1 cellular context compared by ENCODE assay signal in the genomic region with DNA sequence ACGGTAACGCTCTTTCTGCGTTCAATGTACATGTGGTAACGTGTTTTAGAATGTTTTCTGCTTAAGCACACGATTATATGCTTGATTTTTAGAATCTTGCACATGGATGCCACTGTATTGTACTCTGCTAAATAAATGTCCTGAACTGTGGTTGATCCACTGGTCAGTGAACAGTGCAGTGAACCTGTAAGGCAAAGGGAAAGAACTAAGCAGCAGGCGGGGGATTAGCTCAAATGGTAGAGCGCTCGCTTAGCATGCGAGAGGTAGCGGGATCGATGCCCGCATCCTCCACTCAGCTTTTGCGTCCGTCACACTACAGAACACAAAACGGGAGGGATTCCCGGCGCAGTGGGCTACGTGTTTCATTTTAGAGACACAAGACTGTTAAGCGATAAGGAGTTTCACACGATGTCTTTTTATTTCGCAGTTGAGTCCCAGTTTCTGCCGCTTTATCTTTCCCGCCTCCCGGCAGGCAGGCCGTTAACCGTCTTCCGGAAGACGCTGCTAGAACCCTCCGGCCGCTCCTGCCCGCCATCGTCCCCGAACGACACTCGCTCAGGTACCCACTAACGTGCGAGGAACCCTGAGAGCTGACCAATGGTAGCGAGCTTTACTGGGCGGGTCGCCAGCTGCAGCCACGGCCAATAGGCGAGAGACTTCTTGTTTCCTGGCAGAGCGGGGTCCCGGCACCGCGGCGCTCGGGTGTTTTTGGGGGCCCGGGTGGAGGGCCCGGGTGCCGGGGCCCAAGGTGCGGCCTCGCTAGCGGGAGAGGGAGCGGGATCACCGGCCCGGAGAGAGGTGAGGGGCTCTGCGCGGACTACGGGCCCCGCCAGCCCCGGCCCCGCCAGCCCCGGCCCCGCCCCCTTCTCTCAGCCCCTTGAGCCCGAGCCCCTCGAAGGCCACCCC.
TF ChIP-seq lines count a peak whose summit lies in the region.

A gene with protein sequence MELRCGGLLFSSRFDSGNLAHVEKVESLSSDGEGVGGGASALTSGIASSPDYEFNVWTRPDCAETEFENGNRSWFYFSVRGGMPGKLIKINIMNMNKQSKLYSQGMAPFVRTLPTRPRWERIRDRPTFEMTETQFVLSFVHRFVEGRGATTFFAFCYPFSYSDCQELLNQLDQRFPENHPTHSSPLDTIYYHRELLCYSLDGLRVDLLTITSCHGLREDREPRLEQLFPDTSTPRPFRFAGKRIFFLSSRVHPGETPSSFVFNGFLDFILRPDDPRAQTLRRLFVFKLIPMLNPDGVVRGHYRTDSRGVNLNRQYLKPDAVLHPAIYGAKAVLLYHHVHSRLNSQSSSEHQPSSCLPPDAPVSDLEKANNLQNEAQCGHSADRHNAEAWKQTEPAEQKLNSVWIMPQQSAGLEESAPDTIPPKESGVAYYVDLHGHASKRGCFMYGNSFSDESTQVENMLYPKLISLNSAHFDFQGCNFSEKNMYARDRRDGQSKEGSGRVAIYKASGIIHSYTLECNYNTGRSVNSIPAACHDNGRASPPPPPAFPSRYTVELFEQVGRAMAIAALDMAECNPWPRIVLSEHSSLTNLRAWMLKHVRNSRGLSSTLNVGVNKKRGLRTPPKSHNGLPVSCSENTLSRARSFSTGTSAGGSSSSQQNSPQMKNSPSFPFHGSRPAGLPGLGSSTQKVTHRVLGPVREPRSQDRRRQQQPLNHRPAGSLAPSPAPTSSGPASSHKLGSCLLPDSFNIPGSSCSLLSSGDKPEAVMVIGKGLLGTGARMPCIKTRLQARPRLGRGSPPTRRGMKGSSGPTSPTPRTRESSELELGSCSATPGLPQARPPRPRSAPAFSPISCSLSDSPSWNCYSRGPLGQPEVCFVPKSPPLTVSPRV (plus strand): TSS at position 673 of the 906 bp plus-strand sequence. CDS start 1,291 bp downstream, outside the sequence.

TF ChIP-seq in HepG2, 621 proteins besides CTCF, POLR2A, EP300 and RAD21 (continued from another document and continues in another):
- TF ChIP-seq, protein P1, sequence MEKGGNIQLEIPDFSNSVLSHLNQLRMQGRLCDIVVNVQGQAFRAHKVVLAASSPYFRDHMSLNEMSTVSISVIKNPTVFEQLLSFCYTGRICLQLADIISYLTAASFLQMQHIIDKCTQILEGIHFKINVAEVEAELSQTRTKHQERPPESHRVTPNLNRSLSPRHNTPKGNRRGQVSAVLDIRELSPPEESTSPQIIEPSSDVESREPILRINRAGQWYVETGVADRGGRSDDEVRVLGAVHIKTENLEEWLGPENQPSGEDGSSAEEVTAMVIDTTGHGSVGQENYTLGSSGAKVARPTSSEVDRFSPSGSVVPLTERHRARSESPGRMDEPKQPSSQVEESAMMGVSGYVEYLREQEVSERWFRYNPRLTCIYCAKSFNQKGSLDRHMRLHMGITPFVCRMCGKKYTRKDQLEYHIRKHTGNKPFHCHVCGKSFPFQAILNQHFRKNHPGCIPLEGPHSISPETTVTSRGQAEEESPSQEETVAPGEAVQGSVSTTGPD (CRISPR knock-in tag; IDR thresholded peaks at IDR 0.05) = peak; percentile 23
- TF ChIP-seq TARDBP (CRISPR knock-in tag; IDR thresholded peaks at IDR 0.05) (peak; percentile 60; the same call in 1 of the 2 replicates), ZNF558 (CRISPR knock-in tag; IDR thresholded peaks at IDR 0.05; ENCODE audit: borderline replicate concordance) (peak; percentile 98; the same call in 1 of the 2 replicates), WIZ (CRISPR knock-in tag; IDR thresholded peaks at IDR 0.05) (no peak), FOXO1 (CRISPR knock-in tag; IDR thresholded peaks at IDR 0.05) (peak; percentile 15; the same call in 1 of the 2 replicates), HDAC1 (CRISPR knock-in tag; IDR thresholded peaks at IDR 0.05) (peak; percentile 80), STAT5B (CRISPR knock-in tag; IDR thresholded peaks at IDR 0.05) (peak; percentile 49), IKZF4 (CRISPR knock-in tag; IDR thresholded peaks at IDR 0.05; ENCODE audit: borderline replicate concordance, low read depth, not compliant biosample characterization) (peak; percentile 79), MTA1 (CRISPR knock-in tag; IDR thresholded peaks at IDR 0.05; ENCODE audit: borderline replicate concordance) (peak; percentile 30), RARA (CRISPR knock-in tag; IDR thresholded peaks at IDR 0.05) (peak; percentile 7; the same call in 1 of the 2 replicates), HNRNPK (IDR thresholded peaks at IDR 0.05; ENCODE audit: low read depth, low read length, poor library complexity, severe bottlenecking) (peak; percentile 56), ZEB1 (IDR thresholded peaks at IDR 0.05; ENCODE audit: insufficient replicate concordance, low read depth) (peak; percentile 8), SMARCC2 (IDR thresholded peaks at IDR 0.05) (0 out of 2 replicates have a peak, but pooled peaks have one; percentile 19), ZBTB38 (CRISPR knock-in tag; IDR thresholded peaks at IDR 0.05) (peak; percentile 77; the same call in 1 of the 2 replicates), NFE2L2 (IDR thresholded peaks at IDR 0.05; ENCODE audit: low read length) (no peak), ZNF550 (CRISPR knock-in tag; IDR thresholded peaks at IDR 0.05; ENCODE audit: borderline replicate concordance) (0 out of 2 replicates have a peak, but pooled peaks have one; percentile 47), CBX2 (IDR thresholded peaks at IDR 0.05; ENCODE audit: low read depth, low read length) (no peak), CBX2 (CRISPR knock-in tag; IDR thresholded peaks at IDR 0.05; ENCODE audit: low read depth) (peak; percentile 95; the same call in 1 of the 2 replicates), NFIC (IDR thresholded peaks at IDR 0.05; ENCODE audit: low read length) (peak; percentile 74), SRSF4 (IDR thresholded peaks at IDR 0.05; ENCODE audit: low read depth, low read length, poor library complexity, severe bottlenecking) (no peak), ZNF382 (CRISPR knock-in tag; IDR thresholded peaks at IDR 0.05; ENCODE audit: borderline replicate concordance) (no peak), TAF15 (IDR thresholded peaks at IDR 0.05; ENCODE audit: low read depth, low read length, poor library complexity, severe bottlenecking) (no peak), ZNF253 (CRISPR knock-in tag; IDR thresholded peaks at IDR 0.05; ENCODE audit: borderline replicate concordance) (no peak), ZNF83 (CRISPR knock-in tag; IDR thresholded peaks at IDR 0.05; ENCODE audit: borderline replicate concordance) (no peak; the same call in 1 of the 2 replicates), HDAC6 (IDR thresholded peaks at IDR 0.05; ENCODE audit: low read depth, low read length) (no peak), TCF7L2 (IDR thresholded peaks at IDR 0.05; ENCODE audit: low read depth, low read length) (no peak), AKAP8 (CRISPR knock-in tag; IDR thresholded peaks at IDR 0.05) (peak; percentile 28; the same call in 1 of the 2 replicates), STAG1 (CRISPR knock-in tag; IDR thresholded peaks at IDR 0.05) (peak; percentile 31), KAT7 (CRISPR knock-in tag; IDR thresholded peaks at IDR 0.05; ENCODE audit: borderline replicate concordance) (peak; percentile 86), DNMT3B (CRISPR knock-in tag; conservative IDR thresholded peaks at IDR 0.05) (peak; percentile 98), ZNF33B (CRISPR knock-in tag; IDR thresholded peaks at IDR 0.05) (peak; percentile 88), MEIS2 (CRISPR knock-in tag; IDR thresholded peaks at IDR 0.05) (peak; percentile 96), SPEN (CRISPR knock-in tag; IDR thresholded peaks at IDR 0.05; ENCODE audit: low read depth) (peak; percentile 77), U2AF1 (optimal IDR thresholded peaks at IDR 0.05; ENCODE audit: low read depth, low read length) (no peak), ASH2L (IDR thresholded peaks at IDR 0.05; ENCODE audit: insufficient read length, low read depth, low read length) (peak; percentile 93), ISX (CRISPR knock-in tag; conservative IDR thresholded peaks at IDR 0.05) (peak; percentile 96), YY1 (IDR thresholded peaks at IDR 0.05; ENCODE audit: insufficient read depth, insufficient replicate concordance, low read depth, low read length) (peak; percentile 89), GLI4 (CRISPR knock-in tag; IDR thresholded peaks at IDR 0.05; ENCODE audit: borderline replicate concordance) (peak; percentile 80)
- TF ChIP-seq, protein P2, sequence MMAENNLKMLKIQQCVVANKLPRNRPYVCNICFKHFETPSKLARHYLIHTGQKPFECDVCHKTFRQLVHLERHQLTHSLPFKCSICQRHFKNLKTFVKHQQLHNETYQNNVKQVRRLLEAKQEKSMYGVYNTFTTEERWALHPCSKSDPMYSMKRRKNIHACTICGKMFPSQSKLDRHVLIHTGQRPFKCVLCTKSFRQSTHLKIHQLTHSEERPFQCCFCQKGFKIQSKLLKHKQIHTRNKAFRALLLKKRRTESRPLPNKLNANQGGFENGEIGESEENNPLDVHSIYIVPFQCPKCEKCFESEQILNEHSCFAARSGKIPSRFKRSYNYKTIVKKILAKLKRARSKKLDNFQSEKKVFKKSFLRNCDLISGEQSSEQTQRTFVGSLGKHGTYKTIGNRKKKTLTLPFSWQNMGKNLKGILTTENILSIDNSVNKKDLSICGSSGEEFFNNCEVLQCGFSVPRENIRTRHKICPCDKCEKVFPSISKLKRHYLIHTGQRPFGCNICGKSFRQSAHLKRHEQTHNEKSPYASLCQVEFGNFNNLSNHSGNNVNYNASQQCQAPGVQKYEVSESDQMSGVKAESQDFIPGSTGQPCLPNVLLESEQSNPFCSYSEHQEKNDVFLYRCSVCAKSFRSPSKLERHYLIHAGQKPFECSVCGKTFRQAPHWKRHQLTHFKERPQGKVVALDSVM (CRISPR knock-in tag; IDR thresholded peaks at IDR 0.05) = no peak
- TF ChIP-seq, protein P3, sequence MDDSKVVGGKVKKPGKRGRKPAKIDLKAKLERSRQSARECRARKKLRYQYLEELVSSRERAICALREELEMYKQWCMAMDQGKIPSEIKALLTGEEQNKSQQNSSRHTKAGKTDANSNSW (CRISPR knock-in tag; IDR thresholded peaks at IDR 0.05; ENCODE audit: borderline replicate concordance) = peak; percentile 24; the same call in 1 of the 2 replicates
- TF ChIP-seq, protein P4, sequence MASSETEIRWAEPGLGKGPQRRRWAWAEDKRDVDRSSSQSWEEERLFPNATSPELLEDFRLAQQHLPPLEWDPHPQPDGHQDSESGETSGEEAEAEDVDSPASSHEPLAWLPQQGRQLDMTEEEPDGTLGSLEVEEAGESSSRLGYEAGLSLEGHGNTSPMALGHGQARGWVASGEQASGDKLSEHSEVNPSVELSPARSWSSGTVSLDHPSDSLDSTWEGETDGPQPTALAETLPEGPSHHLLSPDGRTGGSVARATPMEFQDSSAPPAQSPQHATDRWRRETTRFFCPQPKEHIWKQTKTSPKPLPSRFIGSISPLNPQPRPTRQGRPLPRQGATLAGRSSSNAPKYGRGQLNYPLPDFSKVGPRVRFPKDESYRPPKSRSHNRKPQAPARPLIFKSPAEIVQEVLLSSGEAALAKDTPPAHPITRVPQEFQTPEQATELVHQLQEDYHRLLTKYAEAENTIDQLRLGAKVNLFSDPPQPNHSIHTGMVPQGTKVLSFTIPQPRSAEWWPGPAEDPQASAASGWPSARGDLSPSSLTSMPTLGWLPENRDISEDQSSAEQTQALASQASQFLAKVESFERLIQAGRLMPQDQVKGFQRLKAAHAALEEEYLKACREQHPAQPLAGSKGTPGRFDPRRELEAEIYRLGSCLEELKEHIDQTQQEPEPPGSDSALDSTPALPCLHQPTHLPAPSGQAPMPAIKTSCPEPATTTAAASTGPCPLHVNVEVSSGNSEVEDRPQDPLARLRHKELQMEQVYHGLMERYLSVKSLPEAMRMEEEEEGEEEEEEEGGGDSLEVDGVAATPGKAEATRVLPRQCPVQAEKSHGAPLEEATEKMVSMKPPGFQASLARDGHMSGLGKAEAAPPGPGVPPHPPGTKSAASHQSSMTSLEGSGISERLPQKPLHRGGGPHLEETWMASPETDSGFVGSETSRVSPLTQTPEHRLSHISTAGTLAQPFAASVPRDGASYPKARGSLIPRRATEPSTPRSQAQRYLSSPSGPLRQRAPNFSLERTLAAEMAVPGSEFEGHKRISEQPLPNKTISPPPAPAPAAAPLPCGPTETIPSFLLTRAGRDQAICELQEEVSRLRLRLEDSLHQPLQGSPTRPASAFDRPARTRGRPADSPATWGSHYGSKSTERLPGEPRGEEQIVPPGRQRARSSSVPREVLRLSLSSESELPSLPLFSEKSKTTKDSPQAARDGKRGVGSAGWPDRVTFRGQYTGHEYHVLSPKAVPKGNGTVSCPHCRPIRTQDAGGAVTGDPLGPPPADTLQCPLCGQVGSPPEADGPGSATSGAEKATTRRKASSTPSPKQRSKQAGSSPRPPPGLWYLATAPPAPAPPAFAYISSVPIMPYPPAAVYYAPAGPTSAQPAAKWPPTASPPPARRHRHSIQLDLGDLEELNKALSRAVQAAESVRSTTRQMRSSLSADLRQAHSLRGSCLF (CRISPR knock-in tag; IDR thresholded peaks at IDR 0.05; ENCODE audit: borderline replicate concordance) = peak; percentile 94; the same call in 1 of the 2 replicates
- TF ChIP-seq, protein P5, sequence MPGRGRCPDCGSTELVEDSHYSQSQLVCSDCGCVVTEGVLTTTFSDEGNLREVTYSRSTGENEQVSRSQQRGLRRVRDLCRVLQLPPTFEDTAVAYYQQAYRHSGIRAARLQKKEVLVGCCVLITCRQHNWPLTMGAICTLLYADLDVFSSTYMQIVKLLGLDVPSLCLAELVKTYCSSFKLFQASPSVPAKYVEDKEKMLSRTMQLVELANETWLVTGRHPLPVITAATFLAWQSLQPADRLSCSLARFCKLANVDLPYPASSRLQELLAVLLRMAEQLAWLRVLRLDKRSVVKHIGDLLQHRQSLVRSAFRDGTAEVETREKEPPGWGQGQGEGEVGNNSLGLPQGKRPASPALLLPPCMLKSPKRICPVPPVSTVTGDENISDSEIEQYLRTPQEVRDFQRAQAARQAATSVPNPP (CRISPR knock-in tag; IDR thresholded peaks at IDR 0.05) = peak; percentile 97
- TF ChIP-seq, protein P6, sequence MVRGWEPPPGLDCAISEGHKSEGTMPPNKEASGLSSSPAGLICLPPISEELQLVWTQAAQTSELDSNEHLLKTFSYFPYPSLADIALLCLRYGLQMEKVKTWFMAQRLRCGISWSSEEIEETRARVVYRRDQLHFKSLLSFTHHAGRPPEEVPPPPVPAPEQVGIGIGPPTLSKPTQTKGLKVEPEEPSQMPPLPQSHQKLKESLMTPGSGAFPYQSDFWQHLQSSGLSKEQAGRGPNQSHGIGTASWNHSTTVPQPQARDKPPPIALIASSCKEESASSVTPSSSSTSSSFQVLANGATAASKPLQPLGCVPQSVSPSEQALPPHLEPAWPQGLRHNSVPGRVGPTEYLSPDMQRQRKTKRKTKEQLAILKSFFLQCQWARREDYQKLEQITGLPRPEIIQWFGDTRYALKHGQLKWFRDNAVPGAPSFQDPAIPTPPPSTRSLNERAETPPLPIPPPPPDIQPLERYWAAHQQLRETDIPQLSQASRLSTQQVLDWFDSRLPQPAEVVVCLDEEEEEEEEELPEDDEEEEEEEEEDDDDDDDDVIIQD (CRISPR knock-in tag; IDR thresholded peaks at IDR 0.05; ENCODE audit: low read depth) = 0 out of 2 replicates have a peak, but pooled peaks have one; percentile 79
- TF ChIP-seq, protein P7, sequence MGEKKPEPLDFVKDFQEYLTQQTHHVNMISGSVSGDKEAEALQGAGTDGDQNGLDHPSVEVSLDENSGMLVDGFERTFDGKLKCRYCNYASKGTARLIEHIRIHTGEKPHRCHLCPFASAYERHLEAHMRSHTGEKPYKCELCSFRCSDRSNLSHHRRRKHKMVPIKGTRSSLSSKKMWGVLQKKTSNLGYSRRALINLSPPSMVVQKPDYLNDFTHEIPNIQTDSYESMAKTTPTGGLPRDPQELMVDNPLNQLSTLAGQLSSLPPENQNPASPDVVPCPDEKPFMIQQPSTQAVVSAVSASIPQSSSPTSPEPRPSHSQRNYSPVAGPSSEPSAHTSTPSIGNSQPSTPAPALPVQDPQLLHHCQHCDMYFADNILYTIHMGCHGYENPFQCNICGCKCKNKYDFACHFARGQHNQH (CRISPR knock-in tag; IDR thresholded peaks at IDR 0.05) = peak; percentile 94
